In genomic region chr17:61144876-61145564, GRCh38 we compare ENCODE assay signal across 3 cellular contexts.
TF ChIP-seq lines count a peak whose summit lies in the region.

No MANE protein-coding gene starts in this region.

TF ChIP-seq in A549, 52 proteins besides CTCF, POLR2A, EP300 and RAD21:
- TF ChIP-seq KDM5A (IDR thresholded peaks at IDR 0.05) (no peak), MYC (IDR thresholded peaks at IDR 0.05; ENCODE audit: borderline replicate concordance, low read length) (no peak), CBX2 (IDR thresholded peaks at IDR 0.05; ENCODE audit: borderline replicate concordance, low read depth) (no peak), MAZ (IDR thresholded peaks at IDR 0.05; ENCODE audit: borderline replicate concordance, low read depth, low read length) (no peak), JUN (IDR thresholded peaks at IDR 0.05) (no peak), HOXB13 (CRISPR knock-in tag; IDR thresholded peaks at IDR 0.05; ENCODE audit: low read depth) (no peak), TP53 (CRISPR knock-in tag; IDR thresholded peaks at IDR 0.05) (no peak), ZC3H11A (IDR thresholded peaks at IDR 0.05) (no peak)

TF ChIP-seq in IMR-90, 13 proteins besides CTCF, POLR2A, EP300 and RAD21:
- no peak for TF ChIP-seq CEBPB (IDR thresholded peaks at IDR 0.05; ENCODE audit: low read depth, low read length)
- TF ChIP-seq ELK1 (IDR thresholded peaks at IDR 0.05; ENCODE audit: borderline replicate concordance, low read depth, low read length): no peak
- TF ChIP-seq MAZ (IDR thresholded peaks at IDR 0.05; ENCODE audit: borderline replicate concordance, low read depth, low read length): no peak
- no peak for TF ChIP-seq NFE2L2 (IDR thresholded peaks at IDR 0.05; ENCODE audit: low read depth, low read length)
- no peak for TF ChIP-seq MAFK (IDR thresholded peaks at IDR 0.05; ENCODE audit: low read depth, low read length)
- TF ChIP-seq MXI1 (IDR thresholded peaks at IDR 0.05; ENCODE audit: borderline replicate concordance, low read depth, low read length): no peak
- no peak for TF ChIP-seq RFX5 (IDR thresholded peaks at IDR 0.05; ENCODE audit: low read depth, low read length)
- TF ChIP-seq BHLHE40 (IDR thresholded peaks at IDR 0.05; ENCODE audit: low read depth, low read length): no peak
- TF ChIP-seq RCOR1 (IDR thresholded peaks at IDR 0.05; ENCODE audit: insufficient replicate concordance, low read length): no peak

TF ChIP-seq in GM12878, 131 proteins besides CTCF, POLR2A, EP300 and RAD21:
- TF ChIP-seq ZNF622 (IDR thresholded peaks at IDR 0.05): no peak
- no peak for TF ChIP-seq EED (IDR thresholded peaks at IDR 0.05; ENCODE audit: low read depth)
- TF ChIP-seq RBBP5 (conservative IDR thresholded peaks at IDR 0.05): no peak
- no peak for TF ChIP-seq EZH2 (IDR thresholded peaks at IDR 0.05; ENCODE audit: borderline replicate concordance, control insufficient read depth, low read depth, low read length)
